In the genomic region with DNA sequence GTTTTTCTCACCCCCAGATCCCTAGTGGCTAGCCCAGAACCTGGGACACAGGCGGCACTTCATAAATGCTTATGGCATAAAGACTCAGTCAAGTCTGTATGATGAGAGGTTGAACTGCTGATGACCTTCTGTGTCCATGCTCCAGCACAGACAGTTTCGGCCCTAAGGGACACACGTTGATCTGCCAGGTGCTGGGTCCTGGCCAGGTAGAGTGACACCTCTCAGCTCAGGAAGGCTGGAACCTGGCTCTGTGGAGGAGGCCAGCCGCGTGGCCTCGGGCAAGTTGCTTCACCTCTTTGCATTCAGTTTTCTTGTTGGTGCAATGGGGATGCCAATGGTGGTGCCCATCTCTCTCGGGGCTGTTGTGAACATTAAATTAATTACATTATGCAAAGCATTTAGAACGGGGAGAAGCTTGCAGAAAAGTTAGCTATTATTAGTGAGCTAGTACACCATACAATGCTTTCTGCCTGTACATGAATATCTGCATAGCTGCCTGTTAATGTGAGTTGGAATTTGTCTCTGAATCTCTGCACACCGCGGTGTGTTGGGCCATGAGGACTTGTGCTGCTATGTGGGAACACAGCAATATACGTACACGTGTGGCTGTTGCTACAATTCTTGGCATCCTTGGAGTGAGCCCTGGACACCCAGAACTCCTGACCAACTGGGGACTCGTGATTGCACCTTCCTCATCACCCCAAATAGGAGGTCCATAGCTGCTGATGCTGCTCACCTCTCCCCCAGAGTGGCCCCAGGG, we compare ENCODE assay signal across 27 cellular contexts.
"Had no signal": no experiment of that assay in that cellular context is flagged by ENCODE, and none has a peak within 500 bp of the region (broad histone marks: within the 10 kb centered on the region; RNA-seq: fewer than 3 reads in every experiment).

No MANE protein-coding gene starts in this region.

- H3K27me3 ChIP-seq: ascending aorta, gastroesophageal sphincter had no signal

- H3K9me3 Mint-ChIP-seq: effector memory CD8-positive, alpha-beta T cell had no signal

- H3K9ac ChIP-seq: parathyroid adenoma had no signal

- H3K4me1 Mint-ChIP-seq: brain had no signal

- ATAC-seq: activated CD8-positive, alpha-beta memory T cell treated with anti-CD3 and anti-CD28 coated beads, Interleukin-2, amount 10 ng/mL, durations not matched to agents 7 days and 5 days; activated CD8-positive, alpha-beta T cell treated with anti-CD3 and anti-CD28 coated beads, Interleukin-2, amount 10 ng/mL, durations not matched to agents 7 days and 5 days; effector memory CD8-positive, alpha-beta T cell; gastroesophageal sphincter; heart left ventricle; psoas muscle; stimulated activated memory B cell treated with anti-CD40 and anti-IgM and Interleukin-4, amounts not matched to agents 10 μg/mL and 1 μg/mL and 100 μg/mL, for 72 hours; stimulated activated naive CD8-positive, alpha-beta T cell treated with anti-CD3 and anti-CD28 coated beads, Interleukin-15, amount 100 ng/mL, for 72 hours had no signal

- H3K4me2 ChIP-seq: smooth muscle cell had no signal

- H3K79me2 ChIP-seq: parathyroid adenoma had no signal

- H3K4me3 ChIP-seq: ascending aorta, gastroesophageal sphincter, heart left ventricle, lung, psoas muscle, smooth muscle cell had no signal

- H2AFZ ChIP-seq: parathyroid adenoma had no signal

- H3K27ac Mint-ChIP-seq: activated CD8-positive, alpha-beta memory T cell treated with anti-CD3 and anti-CD28 coated beads, Interleukin-2, amount 10 ng/mL, durations not matched to agents 7 days and 5 days; activated CD8-positive, alpha-beta T cell treated with anti-CD3 and anti-CD28 coated beads, Interleukin-2, amount 10 ng/mL, durations not matched to agents 7 days and 5 days; activated naive CD4-positive, alpha-beta T cell treated with anti-CD3 and anti-CD28 coated beads for 36 hours; activated naive CD8-positive, alpha-beta T cell treated with anti-CD3 and anti-CD28 coated beads, Interleukin-2, amount 10 ng/mL, durations not matched to agents 7 days and 5 days; brain; effector memory CD8-positive, alpha-beta T cell; nephron progenitor cell; stimulated activated memory B cell treated with anti-CD40 and anti-IgM and Interleukin-4, amounts not matched to agents 10 μg/mL and 1 μg/mL and 100 μg/mL, for 72 hours; stimulated activated naive CD8-positive, alpha-beta T cell treated with anti-CD3 and anti-CD28 coated beads, Interleukin-15, amount 100 ng/mL, for 72 hours; T-helper 2 cell treated with Interferon-gamma antibody and Interleukin-4, amounts not matched to agents 5 μg/mL and 100 μg/mL, for 36 hours; type B pancreatic cell had no signal

- H3K36me3 Mint-ChIP-seq: type B pancreatic cell had no signal

- H3K4me3 Mint-ChIP-seq: activated B cell treated with CpG ODN at 0.5 μM for 24 hours; activated CD8-positive, alpha-beta memory T cell treated with anti-CD3 and anti-CD28 coated beads, Interleukin-2, amount 10 ng/mL, durations not matched to agents 7 days and 5 days; activated CD8-positive, alpha-beta T cell treated with anti-CD3 and anti-CD28 coated beads, Interleukin-2, amount 10 ng/mL, durations not matched to agents 7 days and 5 days; activated naive CD4-positive, alpha-beta T cell treated with anti-CD3 and anti-CD28 coated beads for 36 hours; activated naive CD8-positive, alpha-beta T cell treated with anti-CD3 and anti-CD28 coated beads, Interleukin-2, amount 10 ng/mL, durations not matched to agents 7 days and 5 days; effector memory CD8-positive, alpha-beta T cell; nephron progenitor cell; stimulated activated memory B cell treated with anti-CD40 and anti-IgM and Interleukin-4, amounts not matched to agents 10 μg/mL and 1 μg/mL and 100 μg/mL, for 72 hours; stimulated activated naive CD8-positive, alpha-beta T cell treated with anti-CD3 and anti-CD28 coated beads, Interleukin-15, amount 100 ng/mL, for 72 hours; T-helper 2 cell treated with Interferon-gamma antibody and Interleukin-4, amounts not matched to agents 5 μg/mL and 100 μg/mL, for 36 hours; type B pancreatic cell had no signal

- H3K9me3 ChIP-seq: psoas muscle had no signal

- H3K36me3 ChIP-seq: ascending aorta, gastroesophageal sphincter, heart left ventricle had no signal

- H3K27ac ChIP-seq: ascending aorta, gastroesophageal sphincter, heart left ventricle, parathyroid adenoma, psoas muscle had no signal

- H3K4me1 ChIP-seq: parathyroid adenoma had no signal

- DNase-seq: activated B cell treated with CpG ODN at 0.5 μM for 24 hours; activated CD8-positive, alpha-beta memory T cell treated with anti-CD3 and anti-CD28 coated beads, Interleukin-2, amount 10 ng/mL, durations not matched to agents 7 days and 5 days; activated CD8-positive, alpha-beta T cell treated with anti-CD3 and anti-CD28 coated beads, Interleukin-2, amount 10 ng/mL, durations not matched to agents 7 days and 5 days; activated effector memory CD4-positive, alpha-beta T cell treated with Interleukin-2 at 50 U/mL for 16 hours; activated naive CD4-positive, alpha-beta T cell treated with anti-CD3 and anti-CD28 coated beads for 36 hours; activated naive CD8-positive, alpha-beta T cell treated with anti-CD3 and anti-CD28 coated beads, Interleukin-2, amount 10 ng/mL, durations not matched to agents 7 days and 5 days; cortex of kidney; effector memory CD8-positive, alpha-beta T cell; heart left ventricle; nephron progenitor cell; nucleus accumbens; psoas muscle; stimulated activated CD4-positive, alpha-beta T cell treated with anti-CD3 and anti-CD28 coated beads, Interleukin-1b, Interleukin-23, amount 100 ng/mL, for 48 hours; stimulated activated CD4-positive, alpha-beta T cell treated with anti-CD3 and anti-CD28 coated beads, Interleukin-4, amount 100 ng/mL, for 4 hours; stimulated activated CD8-positive, alpha-beta memory T cell treated with anti-CD3 and anti-CD28 coated beads, Interleukin-4, amount 100 ng/mL, for 48 hours; stimulated activated naive CD8-positive, alpha-beta T cell treated with anti-CD3 and anti-CD28 coated beads, Interleukin-15, amount 100 ng/mL, for 72 hours; substantia nigra; T-helper 1 cell had no signal
